2 cellular contexts compared by ENCODE assay signal in the genomic region with DNA sequence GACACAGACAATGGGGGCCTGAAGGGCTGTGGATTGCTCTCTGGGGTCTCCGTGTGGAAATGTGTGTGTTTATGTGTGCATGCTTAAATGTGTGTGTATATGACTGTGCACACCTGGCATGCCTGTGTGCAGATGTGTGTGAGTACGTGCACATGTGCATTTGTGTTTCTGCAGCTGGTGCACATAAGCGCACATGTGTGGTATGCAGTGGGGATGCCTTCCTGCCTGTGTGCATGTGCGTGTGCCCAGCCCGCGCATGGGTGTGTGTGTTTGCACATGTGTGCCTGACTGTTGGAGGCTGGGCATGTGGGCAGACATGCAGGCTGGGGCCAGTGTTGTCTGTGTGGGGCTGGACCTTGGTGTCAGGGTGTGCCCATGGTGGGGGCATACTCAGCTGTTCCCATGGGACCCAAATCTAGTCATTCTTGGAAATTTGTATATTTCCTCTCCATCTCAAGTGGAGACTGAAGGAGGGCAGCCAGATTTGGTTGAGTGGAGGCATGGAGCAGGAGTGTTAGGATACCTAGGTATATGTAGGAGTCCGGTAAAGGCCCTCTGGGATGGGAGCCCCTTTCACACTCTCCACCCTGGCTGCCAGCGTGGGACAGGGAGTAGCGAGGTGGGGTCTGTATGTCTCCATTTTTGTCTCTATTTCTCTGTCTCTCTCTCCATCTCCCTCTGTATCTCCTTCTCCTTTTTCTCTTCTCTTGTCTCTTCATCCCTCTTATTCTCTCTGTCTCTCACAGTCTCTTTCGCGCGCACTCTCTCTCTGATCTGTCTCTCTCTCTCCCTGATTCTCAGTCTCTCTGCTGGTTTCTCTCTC.
A peak's percentile ranks its signal among the peaks of the same experiment; 100 is the strongest.
TF ChIP-seq lines count a peak whose summit lies in the region.

No MANE protein-coding gene starts in this region.

TF ChIP-seq in HepG2, 621 proteins besides CTCF, POLR2A, EP300 and RAD21:
- TF ChIP-seq, protein P1, sequence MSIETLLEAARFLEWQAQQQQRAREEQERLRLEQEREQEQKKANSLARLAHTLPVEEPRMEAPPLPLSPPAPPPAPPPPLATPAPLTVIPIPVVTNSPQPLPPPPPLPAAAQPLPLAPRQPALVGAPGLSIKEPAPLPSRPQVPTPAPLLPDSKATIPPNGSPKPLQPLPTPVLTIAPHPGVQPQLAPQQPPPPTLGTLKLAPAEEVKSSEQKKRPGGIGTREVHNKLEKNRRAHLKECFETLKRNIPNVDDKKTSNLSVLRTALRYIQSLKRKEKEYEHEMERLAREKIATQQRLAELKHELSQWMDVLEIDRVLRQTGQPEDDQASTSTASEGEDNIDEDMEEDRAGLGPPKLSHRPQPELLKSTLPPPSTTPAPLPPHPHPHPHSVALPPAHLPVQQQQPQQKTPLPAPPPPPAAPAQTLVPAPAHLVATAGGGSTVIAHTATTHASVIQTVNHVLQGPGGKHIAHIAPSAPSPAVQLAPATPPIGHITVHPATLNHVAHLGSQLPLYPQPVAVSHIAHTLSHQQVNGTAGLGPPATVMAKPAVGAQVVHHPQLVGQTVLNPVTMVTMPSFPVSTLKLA (IDR thresholded peaks at IDR 0.05) = peak; percentile 95
- no peak for TF ChIP-seq ZNF468 (CRISPR knock-in tag; IDR thresholded peaks at IDR 0.05)

TF ChIP-seq in WTC11, 78 proteins besides CTCF, POLR2A, EP300 and RAD21 (continued from another document):
- TF ChIP-seq FOXJ3 (CRISPR knock-in tag; IDR thresholded peaks at IDR 0.05; ENCODE audit: borderline replicate concordance) (no peak), GABPB1 (CRISPR knock-in tag; IDR thresholded peaks at IDR 0.05) (no peak), SMAD3 (CRISPR knock-in tag; IDR thresholded peaks at IDR 0.05; ENCODE audit: borderline replicate concordance) (no peak), TEAD1 (CRISPR knock-in tag; IDR thresholded peaks at IDR 0.05) (no peak), MXD4 (CRISPR knock-in tag; IDR thresholded peaks at IDR 0.05; ENCODE audit: borderline replicate concordance) (no peak), SP1 (CRISPR knock-in tag; conservative IDR thresholded peaks at IDR 0.05) (no peak), KAT7 (CRISPR knock-in tag; IDR thresholded peaks at IDR 0.05; ENCODE audit: borderline replicate concordance) (no peak), FOXK1 (CRISPR knock-in tag; IDR thresholded peaks at IDR 0.05) (no peak), NR3C1 (CRISPR knock-in tag; conservative IDR thresholded peaks at IDR 0.05; ENCODE audit: low read depth) (no peak), TP53 (CRISPR knock-in tag; IDR thresholded peaks at IDR 0.05) (no peak), ELF4 (CRISPR knock-in tag; IDR thresholded peaks at IDR 0.05; ENCODE audit: low read depth) (no peak)
- TF ChIP-seq, protein P2, sequence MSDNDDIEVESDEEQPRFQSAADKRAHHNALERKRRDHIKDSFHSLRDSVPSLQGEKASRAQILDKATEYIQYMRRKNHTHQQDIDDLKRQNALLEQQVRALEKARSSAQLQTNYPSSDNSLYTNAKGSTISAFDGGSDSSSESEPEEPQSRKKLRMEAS (CRISPR knock-in tag; IDR thresholded peaks at IDR 0.05) = no peak
- TF ChIP-seq, protein P3, sequence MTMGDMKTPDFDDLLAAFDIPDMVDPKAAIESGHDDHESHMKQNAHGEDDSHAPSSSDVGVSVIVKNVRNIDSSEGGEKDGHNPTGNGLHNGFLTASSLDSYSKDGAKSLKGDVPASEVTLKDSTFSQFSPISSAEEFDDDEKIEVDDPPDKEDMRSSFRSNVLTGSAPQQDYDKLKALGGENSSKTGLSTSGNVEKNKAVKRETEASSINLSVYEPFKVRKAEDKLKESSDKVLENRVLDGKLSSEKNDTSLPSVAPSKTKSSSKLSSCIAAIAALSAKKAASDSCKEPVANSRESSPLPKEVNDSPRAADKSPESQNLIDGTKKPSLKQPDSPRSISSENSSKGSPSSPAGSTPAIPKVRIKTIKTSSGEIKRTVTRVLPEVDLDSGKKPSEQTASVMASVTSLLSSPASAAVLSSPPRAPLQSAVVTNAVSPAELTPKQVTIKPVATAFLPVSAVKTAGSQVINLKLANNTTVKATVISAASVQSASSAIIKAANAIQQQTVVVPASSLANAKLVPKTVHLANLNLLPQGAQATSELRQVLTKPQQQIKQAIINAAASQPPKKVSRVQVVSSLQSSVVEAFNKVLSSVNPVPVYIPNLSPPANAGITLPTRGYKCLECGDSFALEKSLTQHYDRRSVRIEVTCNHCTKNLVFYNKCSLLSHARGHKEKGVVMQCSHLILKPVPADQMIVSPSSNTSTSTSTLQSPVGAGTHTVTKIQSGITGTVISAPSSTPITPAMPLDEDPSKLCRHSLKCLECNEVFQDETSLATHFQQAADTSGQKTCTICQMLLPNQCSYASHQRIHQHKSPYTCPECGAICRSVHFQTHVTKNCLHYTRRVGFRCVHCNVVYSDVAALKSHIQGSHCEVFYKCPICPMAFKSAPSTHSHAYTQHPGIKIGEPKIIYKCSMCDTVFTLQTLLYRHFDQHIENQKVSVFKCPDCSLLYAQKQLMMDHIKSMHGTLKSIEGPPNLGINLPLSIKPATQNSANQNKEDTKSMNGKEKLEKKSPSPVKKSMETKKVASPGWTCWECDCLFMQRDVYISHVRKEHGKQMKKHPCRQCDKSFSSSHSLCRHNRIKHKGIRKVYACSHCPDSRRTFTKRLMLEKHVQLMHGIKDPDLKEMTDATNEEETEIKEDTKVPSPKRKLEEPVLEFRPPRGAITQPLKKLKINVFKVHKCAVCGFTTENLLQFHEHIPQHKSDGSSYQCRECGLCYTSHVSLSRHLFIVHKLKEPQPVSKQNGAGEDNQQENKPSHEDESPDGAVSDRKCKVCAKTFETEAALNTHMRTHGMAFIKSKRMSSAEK (CRISPR knock-in tag; IDR thresholded peaks at IDR 0.05; ENCODE audit: borderline replicate concordance) = no peak
- TF ChIP-seq, protein P4, sequence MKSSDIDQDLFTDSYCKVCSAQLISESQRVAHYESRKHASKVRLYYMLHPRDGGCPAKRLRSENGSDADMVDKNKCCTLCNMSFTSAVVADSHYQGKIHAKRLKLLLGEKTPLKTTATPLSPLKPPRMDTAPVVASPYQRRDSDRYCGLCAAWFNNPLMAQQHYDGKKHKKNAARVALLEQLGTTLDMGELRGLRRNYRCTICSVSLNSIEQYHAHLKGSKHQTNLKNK (CRISPR knock-in tag; IDR thresholded peaks at IDR 0.05) = no peak
- TF ChIP-seq, protein P5, sequence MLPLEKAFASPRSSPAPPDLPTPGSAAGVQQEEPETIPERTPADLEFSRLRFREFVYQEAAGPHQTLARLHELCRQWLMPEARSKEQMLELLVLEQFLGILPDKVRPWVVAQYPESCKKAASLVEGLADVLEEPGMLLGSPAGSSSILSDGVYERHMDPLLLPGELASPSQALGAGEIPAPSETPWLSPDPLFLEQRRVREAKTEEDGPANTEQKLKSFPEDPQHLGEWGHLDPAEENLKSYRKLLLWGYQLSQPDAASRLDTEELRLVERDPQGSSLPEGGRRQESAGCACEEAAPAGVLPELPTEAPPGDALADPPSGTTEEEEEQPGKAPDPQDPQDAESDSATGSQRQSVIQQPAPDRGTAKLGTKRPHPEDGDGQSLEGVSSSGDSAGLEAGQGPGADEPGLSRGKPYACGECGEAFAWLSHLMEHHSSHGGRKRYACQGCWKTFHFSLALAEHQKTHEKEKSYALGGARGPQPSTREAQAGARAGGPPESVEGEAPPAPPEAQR (CRISPR knock-in tag; IDR thresholded peaks at IDR 0.05) = no peak
- TF ChIP-seq, protein P6, sequence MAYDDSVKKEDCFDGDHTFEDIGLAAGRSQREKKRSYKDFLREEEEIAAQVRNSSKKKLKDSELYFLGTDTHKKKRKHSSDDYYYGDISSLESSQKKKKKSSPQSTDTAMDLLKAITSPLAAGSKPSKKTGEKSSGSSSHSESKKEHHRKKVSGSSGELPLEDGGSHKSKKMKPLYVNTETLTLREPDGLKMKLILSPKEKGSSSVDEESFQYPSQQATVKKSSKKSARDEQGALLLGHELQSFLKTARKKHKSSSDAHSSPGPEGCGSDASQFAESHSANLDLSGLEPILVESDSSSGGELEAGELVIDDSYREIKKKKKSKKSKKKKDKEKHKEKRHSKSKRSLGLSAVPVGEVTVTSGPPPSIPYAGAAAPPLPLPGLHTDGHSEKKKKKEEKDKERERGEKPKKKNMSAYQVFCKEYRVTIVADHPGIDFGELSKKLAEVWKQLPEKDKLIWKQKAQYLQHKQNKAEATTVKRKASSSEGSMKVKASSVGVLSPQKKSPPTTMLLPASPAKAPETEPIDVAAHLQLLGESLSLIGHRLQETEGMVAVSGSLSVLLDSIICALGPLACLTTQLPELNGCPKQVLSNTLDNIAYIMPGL (CRISPR knock-in tag; IDR thresholded peaks at IDR 0.05) = no peak
- TF ChIP-seq, protein P7, sequence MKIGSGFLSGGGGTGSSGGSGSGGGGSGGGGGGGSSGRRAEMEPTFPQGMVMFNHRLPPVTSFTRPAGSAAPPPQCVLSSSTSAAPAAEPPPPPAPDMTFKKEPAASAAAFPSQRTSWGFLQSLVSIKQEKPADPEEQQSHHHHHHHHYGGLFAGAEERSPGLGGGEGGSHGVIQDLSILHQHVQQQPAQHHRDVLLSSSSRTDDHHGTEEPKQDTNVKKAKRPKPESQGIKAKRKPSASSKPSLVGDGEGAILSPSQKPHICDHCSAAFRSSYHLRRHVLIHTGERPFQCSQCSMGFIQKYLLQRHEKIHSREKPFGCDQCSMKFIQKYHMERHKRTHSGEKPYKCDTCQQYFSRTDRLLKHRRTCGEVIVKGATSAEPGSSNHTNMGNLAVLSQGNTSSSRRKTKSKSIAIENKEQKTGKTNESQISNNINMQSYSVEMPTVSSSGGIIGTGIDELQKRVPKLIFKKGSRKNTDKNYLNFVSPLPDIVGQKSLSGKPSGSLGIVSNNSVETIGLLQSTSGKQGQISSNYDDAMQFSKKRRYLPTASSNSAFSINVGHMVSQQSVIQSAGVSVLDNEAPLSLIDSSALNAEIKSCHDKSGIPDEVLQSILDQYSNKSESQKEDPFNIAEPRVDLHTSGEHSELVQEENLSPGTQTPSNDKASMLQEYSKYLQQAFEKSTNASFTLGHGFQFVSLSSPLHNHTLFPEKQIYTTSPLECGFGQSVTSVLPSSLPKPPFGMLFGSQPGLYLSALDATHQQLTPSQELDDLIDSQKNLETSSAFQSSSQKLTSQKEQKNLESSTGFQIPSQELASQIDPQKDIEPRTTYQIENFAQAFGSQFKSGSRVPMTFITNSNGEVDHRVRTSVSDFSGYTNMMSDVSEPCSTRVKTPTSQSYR (CRISPR knock-in tag; IDR thresholded peaks at IDR 0.05) = no peak
